11 cellular contexts compared by ENCODE assay signal in the genomic region with DNA sequence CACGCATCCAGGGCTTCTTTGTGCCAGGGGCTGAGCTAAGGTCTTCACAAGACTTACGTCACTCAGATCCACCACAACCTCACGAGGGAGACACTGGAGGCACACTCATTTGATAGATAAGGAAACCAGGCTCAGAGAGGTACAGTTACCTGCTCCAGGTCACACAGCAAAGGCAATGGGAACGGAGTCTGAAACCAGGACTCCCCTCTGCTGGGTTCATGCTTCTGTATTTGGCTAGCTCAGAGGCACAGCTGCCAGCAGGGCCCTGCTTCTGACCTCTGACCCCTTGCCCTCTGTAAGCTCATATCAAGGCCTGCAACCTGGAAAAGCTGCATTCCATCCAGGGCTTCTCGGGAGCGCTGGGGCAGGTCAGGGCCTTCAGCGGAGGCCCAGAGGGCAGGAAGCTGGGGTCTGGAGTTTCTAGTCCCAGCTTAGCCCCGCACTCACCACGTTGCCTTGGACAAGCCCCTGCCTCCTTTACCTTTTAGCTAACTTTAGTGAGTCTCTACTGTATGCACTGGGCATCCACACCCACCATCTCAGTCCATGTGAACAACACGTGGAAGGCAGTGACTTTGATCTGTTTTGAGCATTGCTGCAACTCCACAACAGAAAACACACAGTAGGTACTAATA. TPM values are rescaled to one million over a fixed set of nuclear protein-coding genes. Genes with fewer than 3 reads are reported as not detected.
DNase-seq lines count a peak whose midpoint lies in the region; FAIRE-seq and TF ChIP-seq lines count a peak whose summit lies in the region.
"Had no signal": no experiment of that assay in that cellular context is flagged by ENCODE, and none has a peak within 500 bp of the region (broad histone marks: within the 10 kb centered on the region; RNA-seq: fewer than 3 reads in every experiment).

No MANE protein-coding gene starts in this region.

- DNase-seq in SJSA1 (ENCODE audit: low read depth in 1 of 2, low spot score in 2 of 2) (no peak), endothelial cell of umbilical vein (ENCODE audit: low read depth, low spot score) (peak; percentile 56), tibial nerve (ENCODE audit: low spot score in 2 of 2) (no peak), NCI-H748 (lab: John Stamatoyannopoulos, UW; ENCODE audit: unreplicated experiment) (no peak), WERI-Rb-1 (no peak), T-helper 2 cell (no peak), retina (no peak)
- DNase-seq: COR-L47, MV-4-11, NCI-H226 had no signal

- WGBS in tibial nerve, 2 donors, result 25 to 30% methylated on average over 4 to 10 of the region's 10 CpGs

- H3K27me3 Mint-ChIP-seq in nephron (ENCODE audit: low read depth), result no peaks in the 10 kb centered on the region

- H3K9me3 Mint-ChIP-seq in nephron, result no peaks in the 10 kb centered on the region

- no TSS peak for BruUV-seq in endothelial cell of umbilical vein (replicated peaks; lab: Mats Ljungman, UMichigan)

- CTCF ChIA-PET in endothelial cell of umbilical vein (lab: Charles Lee), result interaction anchor here (4.0 to 4.2 kb wide), 2 partner anchors 37 to 61 kb away, joined by 11 to 18 read pairs; no protein-coding TSS in a partner anchor

- H3K4me1 ChIP-seq in SJSA1 (replicated peaks), result peaks cover 31% of the 10 kb centered on the region
- H3K4me1 ChIP-seq in endothelial cell of umbilical vein (ENCODE audit: control insufficient read depth, extremely low read depth, insufficient read depth, low read length), result peaks cover 93% of the 10 kb centered on the region
- H3K4me1 ChIP-seq in tibial nerve, result peaks cover under 1 to 100% (median 93%) of the 10 kb centered on the region in 4 donors

- H3K79me2 ChIP-seq in endothelial cell of umbilical vein (ENCODE audit: control insufficient read depth, insufficient read depth, low read length), result peaks cover 90% of the 10 kb centered on the region

- H3K27ac Mint-ChIP-seq in nephron, result peak overlapping the region; percentile 33 to 69 (median 50)

- H3K9me3 ChIP-seq in SJSA1 (replicated peaks), result no peaks in the 10 kb centered on the region
- H3K9me3 ChIP-seq in endothelial cell of umbilical vein (replicated peaks; ENCODE audit: control insufficient read depth, insufficient read depth, low read length), result no peaks in the 10 kb centered on the region
- H3K9me3 ChIP-seq in tibial nerve, result no peaks in the 10 kb centered on the region
- H3K9me3 ChIP-seq in WERI-Rb-1 (ENCODE audit: severe bottlenecking), result no peaks in the 10 kb centered on the region

- H3K27ac ChIP-seq in SJSA1 (0 out of 2 replicates have a peak overlapping the region, but pooled peaks have one; percentile 29), endothelial cell of umbilical vein (ENCODE audit: insufficient read depth, low read depth, low read length) (peak overlapping the region; percentile 87), tibial nerve (peak overlapping the region; percentile 65 to 97 (median 82)), WERI-Rb-1 (no peak overlapping the region)

- peaks cover 42% of the 10 kb centered on the region for H3K36me3 ChIP-seq in SJSA1
- peaks cover 17 to 25% of the 10 kb centered on the region in 2 experiments for H3K36me3 ChIP-seq in endothelial cell of umbilical vein (ENCODE audit: control insufficient read depth in 2 of 2, extremely low read depth in 1 of 2, insufficient read depth in 2 of 2, low read length in 2 of 2)
- no peaks in the 10 kb centered on the region for H3K36me3 ChIP-seq in tibial nerve
- no peaks in the 10 kb centered on the region for H3K36me3 ChIP-seq in WERI-Rb-1

- no peak for TF ChIP-seq EP300 in tibial nerve (IDR thresholded peaks at IDR 0.05)

- H3K9me1 ChIP-seq in endothelial cell of umbilical vein (replicated peaks; ENCODE audit: control insufficient read depth, extremely low read depth, insufficient read depth, low read length), result no peaks in the 10 kb centered on the region

- dilution Hi-C loops in endothelial cell of umbilical vein (cut with MboI; ENCODE audit: extremely low pct_ligation_motif_present, low sequenced_read_pairs), result no loop called here

- H4K20me1 ChIP-seq in endothelial cell of umbilical vein (replicated peaks; ENCODE audit: control insufficient read depth, extremely low read depth, insufficient read depth, low read length), result no peaks in the 10 kb centered on the region

- H3K36me3 Mint-ChIP-seq in nephron (ENCODE audit: low read depth), result peaks cover 5% of the 10 kb centered on the region

- no peak for FAIRE-seq in endothelial cell of umbilical vein (lab: Jason Lieb, UNC)

- H3K4me2 ChIP-seq in endothelial cell of umbilical vein (ENCODE audit: insufficient read depth, low read length), result peak overlapping the region; percentile 8

- TF ChIP-seq POLR2A in endothelial cell of umbilical vein (IDR thresholded peaks at IDR 0.05; ENCODE audit: low read depth, low read length) (peak; percentile 37), tibial nerve (IDR thresholded peaks at IDR 0.05) (no peak)

- POLR2A ChIA-PET in endothelial cell of umbilical vein (lab: Charles Lee), result no interaction called here

- intact Hi-C loops in endothelial cell of umbilical vein (cut with micrococcal nuclease), result no loop called here

- H3K4me1 Mint-ChIP-seq in nephron, result peaks cover 65% of the 10 kb centered on the region

- H3K4me3 ChIP-seq in SJSA1, result no peak overlapping the region
- H3K4me3 ChIP-seq in endothelial cell of umbilical vein (replicated peaks in 1 of 3; ENCODE audit: insufficient read depth in 1 of 3, low read depth in 1 of 3, low read length in 3 of 3), result no peak overlapping the region
- no peak overlapping the region for H3K4me3 ChIP-seq in tibial nerve
- no peak overlapping the region for H3K4me3 ChIP-seq in WERI-Rb-1 (ENCODE audit: low read depth, low read length)

- TF ChIP-seq CTCF in endothelial cell of umbilical vein (IDR thresholded peaks at IDR 0.05; ENCODE audit: extremely low read depth in 1 of 2, insufficient read depth in 1 of 2, low read depth in 1 of 2, low read length in 2 of 2) (no peak), nephron (IDR thresholded peaks at IDR 0.05; ENCODE audit: unreplicated experiment in 3 of 3) (no peak), tibial nerve (IDR thresholded peaks at IDR 0.05) (no peak), WERI-Rb-1 (IDR thresholded peaks at IDR 0.05; ENCODE audit: low read depth, low read length) (no peak)

- H3K4me3 Mint-ChIP-seq in nephron, result no peak overlapping the region

- H3K27me3 ChIP-seq in SJSA1 (replicated peaks) (no peaks in the 10 kb centered on the region), endothelial cell of umbilical vein (ENCODE audit: control insufficient read depth in 2 of 2, insufficient read depth in 2 of 2, low read length in 2 of 2) (no peaks in the 10 kb centered on the region), tibial nerve (no peaks in the 10 kb centered on the region), WERI-Rb-1 (ENCODE audit: insufficient read depth, low read depth, severe bottlenecking) (no peaks in the 10 kb centered on the region)

- no peak overlapping the region for H2AFZ ChIP-seq in endothelial cell of umbilical vein (ENCODE audit: low read depth, low read length)

- peak overlapping the region; percentile 58 for H3K9ac ChIP-seq in endothelial cell of umbilical vein (replicated peaks; ENCODE audit: extremely low read depth, insufficient read depth, low read length)

TF ChIP-seq in endothelial cell of umbilical vein, 7 proteins besides CTCF, POLR2A, EP300 and RAD21:
- TF ChIP-seq GATA2 (IDR thresholded peaks at IDR 0.05; ENCODE audit: insufficient read depth, insufficient read length, low read depth, low read length), result no peak

RNA-seq across cellular contexts. Expression of a gene that starts 34.6 kb away (rescaled TPM):
- 45.2 and 62.3 TPM in 2 replicates for total RNA-seq in SJSA1 (2014; rRNA removed; shearing (Covaris generic))
- total RNA-seq in endothelial cell of umbilical vein (3,499 and 3,960 TPM in 2 replicates), tibial nerve (100 to 1,000 TPM; 292 to 486 (median 404) TPM)
- 734 and 849 TPM in 2 replicates for polyA plus RNA-seq in endothelial cell of umbilical vein
- 751 and 1,165 TPM in 2 replicates for polyA plus RNA-seq in endothelial cell of umbilical vein (2011; cell fraction: cytosol; rRNA removed)
- 1,616 and 1,967 TPM in 2 replicates for polyA plus RNA-seq in endothelial cell of umbilical vein (2011; cell fraction: nucleus; rRNA removed)
- 1,500 and 2,412 TPM in 2 replicates for polyA plus RNA-seq in endothelial cell of umbilical vein (2012)
- polyA minus RNA-seq in endothelial cell of umbilical vein, result 1,494 and 1,598 TPM in 2 replicates
- 16.5 TPM for polyA minus RNA-seq in endothelial cell of umbilical vein (2011; cell fraction: cytosol; rRNA and poly(A)+ RNA removed)
- 1,216 and 2,140 TPM in 2 replicates for polyA minus RNA-seq in endothelial cell of umbilical vein (2011; cell fraction: nucleus; rRNA and poly(A)+ RNA removed)
